Comparison of ENCODE assay signal across 31 cellular contexts in the genomic region with DNA sequence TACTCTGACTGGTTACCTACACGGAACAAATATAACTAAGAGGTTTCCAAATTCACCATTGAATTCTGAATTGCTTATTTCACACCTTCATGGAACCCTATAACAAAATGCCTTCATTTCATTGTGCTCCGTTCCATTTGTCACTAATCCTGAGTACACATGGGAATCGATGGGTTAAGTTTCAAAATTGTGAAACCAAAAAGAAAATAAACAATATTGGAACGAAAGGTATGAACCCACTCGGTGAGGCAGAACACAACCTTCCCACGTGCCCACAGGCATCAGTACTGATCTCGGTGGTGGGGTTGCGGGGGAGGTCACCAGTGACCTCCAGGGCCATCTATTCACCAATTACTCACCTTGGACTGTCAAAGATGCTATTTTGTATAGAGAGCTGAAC.
"Had no signal": no experiment of that assay in that cellular context is flagged by ENCODE, and none has a peak within 500 bp of the region (broad histone marks: within the 10 kb centered on the region; RNA-seq: fewer than 3 reads in every experiment).

No MANE protein-coding gene starts in this region.

- H3K9me3 Mint-ChIP-seq: activated CD4-positive, alpha-beta memory T cell treated with anti-CD3 and anti-CD28 coated beads, Interleukin-2, amount 10 ng/mL, durations not matched to agents 7 days and 5 days; activated CD4-positive, alpha-beta T cell treated with anti-CD3 and anti-CD28 coated beads, Interleukin-2, amount 10 ng/mL, durations not matched to agents 24 days and 14 days; activated naive CD4-positive, alpha-beta T cell treated with anti-CD3 and anti-CD28 coated beads, Interleukin-2, amount 10 ng/mL, durations not matched to agents 7 days and 5 days; activated T-cell treated with anti-CD3 and anti-CD28 coated beads, Interleukin-2, amount 50 U/mL, for 24 hours; effector memory CD8-positive, alpha-beta T cell; stimulated activated naive B cell treated with anti-CD40 and anti-IgM and Interleukin-4, amounts not matched to agents 10 μg/mL and 1 μg/mL and 100 μg/mL, for 72 hours; T-helper 1 cell treated with Interleukin-12 subunit alpha and Interleukin-12 subunit beta and Interleukin-4 antibody, amounts not matched to agents 30 μg/mL and 1 μg/mL, for 36 hours had no signal

- H3K36me3 ChIP-seq: brain microvascular endothelial cell, heart left ventricle, left lung, lower lobe of right lung, stomach, thyroid gland, upper lobe of right lung, WERI-Rb-1 had no signal

- H3K27ac ChIP-seq: brain microvascular endothelial cell, heart left ventricle, left lung, lower lobe of right lung, parathyroid adenoma, psoas muscle, stomach, thyroid gland, upper lobe of right lung, WERI-Rb-1 had no signal

- H3K4me1 ChIP-seq: parathyroid adenoma, psoas muscle, thyroid gland had no signal

- H3K27ac Mint-ChIP-seq: activated CD4-positive, alpha-beta memory T cell treated with anti-CD3 and anti-CD28 coated beads, Interleukin-2, amount 10 ng/mL, durations not matched to agents 7 days and 5 days; activated CD4-positive, alpha-beta T cell treated with anti-CD3 and anti-CD28 coated beads, Interleukin-2, amount 10 ng/mL, durations not matched to agents 24 days and 14 days; activated naive CD4-positive, alpha-beta T cell treated with anti-CD3 and anti-CD28 coated beads, Interleukin-2, amount 10 ng/mL, durations not matched to agents 7 days and 5 days; activated T-cell treated with anti-CD3 and anti-CD28 coated beads, Interleukin-2, amount 50 U/mL, for 24 hours; effector memory CD8-positive, alpha-beta T cell; stimulated activated naive B cell treated with anti-CD40 and anti-IgM and Interleukin-4, amounts not matched to agents 10 μg/mL and 1 μg/mL and 100 μg/mL, for 72 hours; T-helper 1 cell treated with Interleukin-12 subunit alpha and Interleukin-12 subunit beta and Interleukin-4 antibody, amounts not matched to agents 30 μg/mL and 1 μg/mL, for 36 hours had no signal

- H3K36me3 Mint-ChIP-seq: activated naive CD4-positive, alpha-beta T cell treated with anti-CD3 and anti-CD28 coated beads, Interleukin-2, amount 10 ng/mL, durations not matched to agents 7 days and 5 days had no signal

- H3K27me3 Mint-ChIP-seq: activated T-cell treated with anti-CD3 and anti-CD28 coated beads, Interleukin-2, amount 50 U/mL, for 24 hours; stimulated activated naive B cell treated with anti-CD40 and anti-IgM and Interleukin-4, amounts not matched to agents 10 μg/mL and 1 μg/mL and 100 μg/mL, for 72 hours had no signal

- H3K4me3 Mint-ChIP-seq: activated CD4-positive, alpha-beta memory T cell treated with anti-CD3 and anti-CD28 coated beads, Interleukin-2, amount 10 ng/mL, durations not matched to agents 7 days and 5 days; activated CD4-positive, alpha-beta T cell treated with anti-CD3 and anti-CD28 coated beads, Interleukin-2, amount 10 ng/mL, durations not matched to agents 24 days and 14 days; activated naive CD4-positive, alpha-beta T cell treated with anti-CD3 and anti-CD28 coated beads, Interleukin-2, amount 10 ng/mL, durations not matched to agents 7 days and 5 days; activated T-cell treated with anti-CD3 and anti-CD28 coated beads, Interleukin-2, amount 50 U/mL, for 24 hours; effector memory CD8-positive, alpha-beta T cell; stimulated activated naive B cell treated with anti-CD40 and anti-IgM and Interleukin-4, amounts not matched to agents 10 μg/mL and 1 μg/mL and 100 μg/mL, for 72 hours; T-helper 1 cell treated with Interleukin-12 subunit alpha and Interleukin-12 subunit beta and Interleukin-4 antibody, amounts not matched to agents 30 μg/mL and 1 μg/mL, for 36 hours had no signal

- H3K9me3 ChIP-seq: heart left ventricle, left lung, lower lobe of right lung, psoas muscle, stomach, thyroid gland, upper lobe of right lung had no signal

- DNase-seq: activated CD4-positive, alpha-beta memory T cell treated with anti-CD3 and anti-CD28 coated beads, Interleukin-2, amount 10 ng/mL, durations not matched to agents 7 days and 5 days; activated CD4-positive, alpha-beta T cell treated with anti-CD3 and anti-CD28 coated beads, Interleukin-2, amount 10 ng/mL, durations not matched to agents 24 days and 14 days; activated CD4-positive, CD25-positive, alpha-beta regulatory T cell treated with anti-CD3 and anti-CD28 coated beads, Interleukin-2, amount 50 U/mL, for 72 hours; activated CD8-positive, alpha-beta memory T cell treated with anti-CD3 and anti-CD28 coated beads, Interleukin-2, amount 50 U/mL, for 48 hours; activated gamma-delta T cell; activated naive CD4-positive, alpha-beta T cell treated with anti-CD3 and anti-CD28 coated beads, Interleukin-2, amount 10 ng/mL, durations not matched to agents 7 days and 5 days; activated T-cell treated with anti-CD3 and anti-CD28 coated beads, Interleukin-2, amount 50 U/mL, for 24 hours; amniotic stem cell; brain microvascular endothelial cell; cortex of kidney; effector memory CD8-positive, alpha-beta T cell; foreskin fibroblast; heart left ventricle; hypothalamus; kidney glomerular epithelial cell; left lung; lower lobe of right lung; mesendoderm; nucleus accumbens; psoas muscle; stimulated activated CD4-positive, alpha-beta T cell treated with anti-CD3 and anti-CD28 coated beads, Interleukin-15, amount 100 ng/mL, for 24 hours; stimulated activated CD4-positive, alpha-beta T cell treated with anti-CD3 and anti-CD28 coated beads, Interleukin-2, amount 100 ng/mL, for 24 hours; stimulated activated naive B cell treated with anti-CD40 and anti-IgM and Interleukin-4, amounts not matched to agents 10 μg/mL and 1 μg/mL and 100 μg/mL, for 72 hours; stomach; T-helper 9 cell; thyroid gland; upper lobe of right lung; WERI-Rb-1 had no signal

- ATAC-seq: effector memory CD8-positive, alpha-beta T cell; esophagus mucosa; heart left ventricle; left lung; lower lobe of right lung; psoas muscle; stimulated activated naive B cell treated with anti-CD40 and anti-IgM and Interleukin-4, amounts not matched to agents 10 μg/mL and 1 μg/mL and 100 μg/mL, for 72 hours; upper lobe of right lung had no signal

- H3K4me3 ChIP-seq: heart left ventricle, left lung, lower lobe of right lung, psoas muscle, stomach, thyroid gland, upper lobe of right lung had no signal

- H3K27me3 ChIP-seq: brain microvascular endothelial cell, heart left ventricle, left lung, stomach, thyroid gland, upper lobe of right lung had no signal

- H3K4me1 Mint-ChIP-seq: activated naive CD4-positive, alpha-beta T cell treated with anti-CD3 and anti-CD28 coated beads, Interleukin-2, amount 10 ng/mL, durations not matched to agents 7 days and 5 days had no signal
